In genomic region chr22:43185860-43186261, GRCh38 we compare ENCODE assay signal across 8 cellular contexts. TPM values are rescaled to one million over a fixed set of nuclear protein-coding genes. Genes with fewer than 3 reads are reported as not detected.
DNase-seq lines count a peak whose midpoint lies in the region; ATAC-seq and TF ChIP-seq lines count a peak whose summit lies in the region.

No MANE protein-coding gene starts in this region.

- H3K27me3 ChIP-seq in left ventricle myocardium inferior (ENCODE audit: low read depth) = no peaks in the 10 kb centered on the region

- peak overlapping the region; percentile 81 for H3K4me3 ChIP-seq in left ventricle myocardium inferior

- TF ChIP-seq CTCF in left ventricle myocardium inferior (IDR thresholded peaks at IDR 0.05; ENCODE audit: borderline replicate concordance) = no peak

- in situ Hi-C loops in Caki2 (cut with HindIII; ENCODE audit: low pct_unique_long_range_greater_than_20kb, low sequenced_read_pairs) = no loop called here
- in situ Hi-C loops in KBM-7 (cut with MboI; ENCODE audit: low pct_unique_long_range_greater_than_20kb, low sequenced_read_pairs) = no loop called here

- peak overlapping the region; percentile 95 for H3K27ac ChIP-seq in left ventricle myocardium inferior (replicated peaks)

- intact Hi-C loops in left ventricle myocardium inferior (cut with micrococcal nuclease) = no loop called here

- H3K9me3 ChIP-seq in left ventricle myocardium inferior (replicated peaks) = no peaks in the 10 kb centered on the region

- peaks cover 3% of the 10 kb centered on the region for H3K36me3 ChIP-seq in left ventricle myocardium inferior

- H3K36me3 Mint-ChIP-seq in activated naive CD4-positive, alpha-beta T cell treated with anti-CD3 and anti-CD28 coated beads, Interleukin-2, amount 50 U/mL, for 24 hours = peaks cover 2% of the 10 kb centered on the region

- no peak for ATAC-seq in HG03354 (IDR thresholded peaks at IDR 0.05; ENCODE audit: poor library complexity, severe bottlenecking, unreplicated experiment)
- ATAC-seq in GM18868 (IDR thresholded peaks at IDR 0.05; ENCODE audit: unreplicated experiment) = no peak
- ATAC-seq in GM21717 (IDR thresholded peaks at IDR 0.05; ENCODE audit: unreplicated experiment) = no peak

- H3K4me3 Mint-ChIP-seq in activated naive CD4-positive, alpha-beta T cell treated with anti-CD3 and anti-CD28 coated beads, Interleukin-2, amount 50 U/mL, for 24 hours = peak overlapping the region; percentile 87

- no peaks in the 10 kb centered on the region for H3K9me3 Mint-ChIP-seq in activated naive CD4-positive, alpha-beta T cell treated with anti-CD3 and anti-CD28 coated beads, Interleukin-2, amount 50 U/mL, for 24 hours

- H3K4me1 Mint-ChIP-seq in activated naive CD4-positive, alpha-beta T cell treated with anti-CD3 and anti-CD28 coated beads, Interleukin-2, amount 50 U/mL, for 24 hours = peaks cover 24% of the 10 kb centered on the region

- H3K27me3 Mint-ChIP-seq in activated naive CD4-positive, alpha-beta T cell treated with anti-CD3 and anti-CD28 coated beads, Interleukin-2, amount 50 U/mL, for 24 hours = no peaks in the 10 kb centered on the region

- no peak overlapping the region for H3K27ac Mint-ChIP-seq in activated naive CD4-positive, alpha-beta T cell treated with anti-CD3 and anti-CD28 coated beads, Interleukin-2, amount 50 U/mL, for 24 hours

- H3K4me1 ChIP-seq in left ventricle myocardium inferior = peaks cover 27% of the 10 kb centered on the region

- peak; percentile 22 for DNase-seq in Caki2 (ENCODE audit: low read depth)
- DNase-seq in KBM-7 = peak; percentile 14
- peak; percentile 67 for DNase-seq in left ventricle myocardium inferior
- peak; percentile 21 for DNase-seq in putamen (ENCODE audit: low spot score)

RNA-seq across cellular contexts. Expression of gene TTLL12, which starts 1.1 kb away (rescaled TPM):
- total RNA-seq in Caki2 (2014; rRNA removed; shearing (Covaris generic); ENCODE audit: low replicate concordance) = 38.8 and 48.9 TPM in 2 replicates
- 12.6 TPM for total RNA-seq in left ventricle myocardium inferior

RNA-seq across cellular contexts. Expression of gene TSPO, which starts 34.5 kb away (rescaled TPM):
- total RNA-seq in Caki2 (2014; rRNA removed; shearing (Covaris generic); ENCODE audit: low replicate concordance) = 757 and 778 TPM in 2 replicates
- total RNA-seq in left ventricle myocardium inferior = 128 TPM

RNA-seq across cellular contexts. Expression of gene MCAT, which starts 42.7 kb away (rescaled TPM):
- total RNA-seq in Caki2 (2014; rRNA removed; shearing (Covaris generic); ENCODE audit: low replicate concordance) = 41.8 and 67.9 TPM in 2 replicates
- total RNA-seq in left ventricle myocardium inferior = 16.4 TPM

Comparison
In these comparisons a context has a peak if more than half of its experiments do, and no peak if none do; other contexts are left out.
1. DNase-seq: peak in every context shown above with its lines; median percentile 67 in left ventricle myocardium inferior; 22 in Caki2; 21 in putamen; 14 in KBM-7.